11 cellular contexts compared by ENCODE assay signal in genomic region chr13:20193924-20194631, GRCh38. TPM values are rescaled to one million over a fixed set of nuclear protein-coding genes. Genes with fewer than 3 reads are reported as not detected.
A peak's percentile ranks its signal among the peaks of the same experiment; 100 is the strongest.
DNase-seq lines count a peak whose midpoint lies in the region; ATAC-seq and TF ChIP-seq lines count a peak whose summit lies in the region.
"Had no signal": no experiment of that assay in that cellular context is flagged by ENCODE, and none has a peak within 500 bp of the region (broad histone marks: within the 10 kb centered on the region; RNA-seq: fewer than 3 reads in every experiment).

No MANE protein-coding gene starts in this region.

- no peak overlapping the region for H3K4ac ChIP-seq in H9 (ENCODE audit: low read depth, low read length)

- H4K91ac ChIP-seq in H9 (ENCODE audit: insufficient read length, low read depth, low read length) = no peak overlapping the region

- peaks cover 55% of the 10 kb centered on the region for H3K27me3 Mint-ChIP-seq in CD8-positive, alpha-beta T cell (ENCODE audit: low read depth)
- H3K27me3 Mint-ChIP-seq in H9 (ENCODE audit: low read depth) = peaks cover 86% of the 10 kb centered on the region
- H3K27me3 Mint-ChIP-seq in activated naive CD8-positive, alpha-beta T cell treated with anti-CD3 and anti-CD28 coated beads, Interleukin-2, amount 10 ng/mL, durations not matched to agents 7 days and 5 days = peaks cover 60% of the 10 kb centered on the region
- peaks cover 27 to 59% (median 50%) of the 10 kb centered on the region in 5 donors for H3K27me3 Mint-ChIP-seq in naive thymus-derived CD8-positive, alpha-beta T cell

- H3K4me1 ChIP-seq in CD8-positive, alpha-beta T cell (ENCODE audit: insufficient read depth, low read length) = peaks cover 23% of the 10 kb centered on the region
- no peaks in the 10 kb centered on the region for H3K4me1 ChIP-seq in H9 (ENCODE audit: insufficient read depth, low read length)

- no peak overlapping the region for H2AK5ac ChIP-seq in H9 (ENCODE audit: insufficient read length, low read length)

- no peak overlapping the region for H3K27ac Mint-ChIP-seq in CD8-positive, alpha-beta T cell
- no peak overlapping the region for H3K27ac Mint-ChIP-seq in H9
- no peak overlapping the region for H3K27ac Mint-ChIP-seq in activated naive CD8-positive, alpha-beta T cell treated with anti-CD3 and anti-CD28 coated beads, Interleukin-2, amount 10 ng/mL, durations not matched to agents 7 days and 5 days
- peak overlapping the region in 1 of 10 donors; percentile 43 for H3K27ac Mint-ChIP-seq in naive thymus-derived CD8-positive, alpha-beta T cell

- H3T11ph ChIP-seq in H9 (ENCODE audit: low read length) = no peak overlapping the region

- H2BK12ac ChIP-seq in H9 (ENCODE audit: insufficient read length, low read depth, low read length) = no peak overlapping the region

- H3K4me3 Mint-ChIP-seq in CD8-positive, alpha-beta T cell = peak overlapping the region; percentile 76
- peak overlapping the region; percentile 50 to 77 for H3K4me3 Mint-ChIP-seq in H9
- peak overlapping the region; percentile 77 for H3K4me3 Mint-ChIP-seq in activated naive CD8-positive, alpha-beta T cell treated with anti-CD3 and anti-CD28 coated beads, Interleukin-2, amount 10 ng/mL, durations not matched to agents 7 days and 5 days
- peak overlapping the region; percentile 62 to 86 (median 80) for H3K4me3 Mint-ChIP-seq in naive thymus-derived CD8-positive, alpha-beta T cell

- no peak overlapping the region for H2BK15ac ChIP-seq in H9 (ENCODE audit: low read depth, low read length)

- H3K14ac ChIP-seq in H9 (ENCODE audit: insufficient read depth, low read length) = no peak overlapping the region

- H3K23ac ChIP-seq in H9 (ENCODE audit: insufficient read length, low read depth, low read length) = no peak overlapping the region

- POLR2A ChIA-PET in CD8-positive, alpha-beta T cell (lab: Charles Lee) = no interaction called here
- POLR2A ChIA-PET in activated naive CD8-positive, alpha-beta T cell treated with anti-CD3 and anti-CD28 coated beads, Interleukin-2, amount 10 ng/mL, durations not matched to agents 7 days and 5 days (lab: Charles Lee) = no interaction called here
- POLR2A ChIA-PET in naive thymus-derived CD8-positive, alpha-beta T cell (lab: Charles Lee) = no interaction called here

- H3K36me3 ChIP-seq in CD8-positive, alpha-beta T cell (ENCODE audit: insufficient read depth, low read length) = no peaks in the 10 kb centered on the region

- H3K4me1 Mint-ChIP-seq in CD8-positive, alpha-beta T cell (ENCODE audit: low read depth) = peaks cover 21% of the 10 kb centered on the region
- H3K4me1 Mint-ChIP-seq in H9 = peaks cover 11 to 25% of the 10 kb centered on the region in 2 experiments
- H3K4me1 Mint-ChIP-seq in activated naive CD8-positive, alpha-beta T cell treated with anti-CD3 and anti-CD28 coated beads, Interleukin-2, amount 10 ng/mL, durations not matched to agents 7 days and 5 days = peaks cover 19% of the 10 kb centered on the region
- H3K4me1 Mint-ChIP-seq in naive thymus-derived CD8-positive, alpha-beta T cell = peaks cover 16 to 28% (median 22%) of the 10 kb centered on the region in 4 donors

- CTCF ChIA-PET in CD8-positive, alpha-beta T cell (lab: Charles Lee) = interaction anchor here (0.6 to 3.3 kb wide), 3 partner anchors 8 to 1506 kb away, joined by 3 to 17 read pairs (median 8); no protein-coding TSS in a partner anchor

- H3K18ac ChIP-seq in H9 (ENCODE audit: insufficient read length, low read depth, low read length) = no peak overlapping the region

- H3K9me3 Mint-ChIP-seq in CD8-positive, alpha-beta T cell = no peaks in the 10 kb centered on the region
- H3K9me3 Mint-ChIP-seq in H9 = 0 out of 5 replicates have a peak, but pooled peaks cover 0 to 2% of the 10 kb centered on the region in 2 experiments
- H3K9me3 Mint-ChIP-seq in activated naive CD8-positive, alpha-beta T cell treated with anti-CD3 and anti-CD28 coated beads, Interleukin-2, amount 10 ng/mL, durations not matched to agents 7 days and 5 days = no peaks in the 10 kb centered on the region
- no peaks in the 10 kb centered on the region for H3K9me3 Mint-ChIP-seq in naive thymus-derived CD8-positive, alpha-beta T cell

- H3K36me3 Mint-ChIP-seq in CD8-positive, alpha-beta T cell = no peaks in the 10 kb centered on the region
- no peaks in the 10 kb centered on the region for H3K36me3 Mint-ChIP-seq in H9 (ENCODE audit: insufficient read depth in 1 of 3, low read depth in 3 of 3)
- no peaks in the 10 kb centered on the region for H3K36me3 Mint-ChIP-seq in activated naive CD8-positive, alpha-beta T cell treated with anti-CD3 and anti-CD28 coated beads, Interleukin-2, amount 10 ng/mL, durations not matched to agents 7 days and 5 days
- no peaks in the 10 kb centered on the region for H3K36me3 Mint-ChIP-seq in naive thymus-derived CD8-positive, alpha-beta T cell

- peak overlapping the region; percentile 55 for H3K4me2 ChIP-seq in H9 (ENCODE audit: insufficient read depth, insufficient read length, low read length)

- no peaks in the 10 kb centered on the region for H3K79me2 ChIP-seq in H9 (ENCODE audit: insufficient read depth, low read length)

- H4K5ac ChIP-seq in H9 (ENCODE audit: insufficient read length, low read depth, low read length) = no peak overlapping the region

- H3K9me3 ChIP-seq in CD8-positive, alpha-beta T cell (ENCODE audit: low read length) = no peaks in the 10 kb centered on the region
- H3K9me3 ChIP-seq in H9 (ENCODE audit: control insufficient read depth, low read depth, low read length) = no peaks in the 10 kb centered on the region

- peak; percentile 47 for ATAC-seq in CD8-positive, alpha-beta T cell
- no peak for ATAC-seq in activated naive CD8-positive, alpha-beta T cell treated with anti-CD3 and anti-CD28 coated beads, Interleukin-2, amount 10 ng/mL, durations not matched to agents 7 days and 5 days (ENCODE audit: low read depth)
- ATAC-seq in naive thymus-derived CD8-positive, alpha-beta T cell = peak; percentile 44 to 50
- ATAC-seq in HG03439 (IDR thresholded peaks at IDR 0.05; ENCODE audit: unreplicated experiment) = no peak
- ATAC-seq in GM21367 (IDR thresholded peaks at IDR 0.05; ENCODE audit: unreplicated experiment) = no peak

- TF ChIP-seq CTCF in CD8-positive, alpha-beta T cell (IDR thresholded peaks at IDR 0.05) = no peak
- 0 out of 3 replicates have a peak, but pooled peaks have one; percentile 2 for TF ChIP-seq CTCF in H9 (conservative IDR thresholded peaks at IDR 0.05)

- H2AFZ ChIP-seq in H9 (ENCODE audit: low read length) = no peak overlapping the region

- H3K56ac ChIP-seq in H9 (ENCODE audit: insufficient read length, low read depth, low read length) = no peak overlapping the region

- no peaks in the 10 kb centered on the region for H4K20me1 ChIP-seq in H9 (ENCODE audit: control insufficient read depth, insufficient read depth, insufficient read length)

- DNase-seq in CD8-positive, alpha-beta T cell = no peak
- DNase-seq in H9 = no peak
- no peak for DNase-seq in activated naive CD8-positive, alpha-beta T cell treated with anti-CD3 and anti-CD28 coated beads, Interleukin-2, amount 10 ng/mL, durations not matched to agents 7 days and 5 days
- DNase-seq in naive thymus-derived CD8-positive, alpha-beta T cell = peak in 3 of 10 donors; percentile 33 to 37 (median 34)
- no peak for DNase-seq in posterior cingulate gyrus
- DNase-seq in substantia nigra (lab: John Stamatoyannopoulos, UW) = no peak
- DNase-seq: cerebellar nuclear complex, NCI-H2029 had no signal

- no CpG with 5 or more reads among the region's 26 CpGs for WGBS in H9 (ENCODE audit: extremely low coverage, insufficient read length, low lambda C conversion rate)

- H3K4me3 ChIP-seq in CD8-positive, alpha-beta T cell (ENCODE audit: low read depth, low read length) = peak overlapping the region; percentile 37

- peaks cover 44% of the 10 kb centered on the region for H3K27me3 ChIP-seq in CD8-positive, alpha-beta T cell (ENCODE audit: insufficient read depth, low read length)
- peaks cover 51% of the 10 kb centered on the region for H3K27me3 ChIP-seq in H9 (ENCODE audit: insufficient read depth, low read length)

- H2BK20ac ChIP-seq in H9 (ENCODE audit: low read depth, low read length, poor library complexity, severe bottlenecking) = no peak overlapping the region

- no peak overlapping the region for H4K8ac ChIP-seq in H9 (replicated peaks; ENCODE audit: insufficient read length, low read depth, low read length)

- no peak overlapping the region for H2BK120ac ChIP-seq in H9 (ENCODE audit: low read depth, low read length, poor library complexity, severe bottlenecking)

- H3K79me1 ChIP-seq in H9 (ENCODE audit: insufficient read depth, low read depth, low read length, poor library complexity, severe bottlenecking) = no peaks in the 10 kb centered on the region

- intact Hi-C loops in CD8-positive, alpha-beta T cell (cut with DNase I, micrococcal nuclease) = loop anchor here in 1 of 2 experiments (10.0 kb wide), 1 partner anchor 281 kb away; no protein-coding TSS in a partner anchor
- intact Hi-C loops in posterior cingulate gyrus (cut with DNase I) = no loop called here

- H3K9ac ChIP-seq in H9 (ENCODE audit: extremely low read depth, insufficient read length, low read length) = no peak overlapping the region

- H3K27ac ChIP-seq in CD8-positive, alpha-beta T cell (ENCODE audit: low read depth, low read length) = no peak overlapping the region
- H3K27ac ChIP-seq in H9 (ENCODE audit: insufficient read length, low read depth, low read length) (no peak overlapping the region), substantia nigra (ENCODE audit: low read depth, low read length, poor library complexity, severe bottlenecking) (no peak overlapping the region)

- no peak overlapping the region for H2BK5ac ChIP-seq in H9 (ENCODE audit: insufficient read length, low read length)

- H3K23me2 ChIP-seq in H9 (ENCODE audit: insufficient read length, low read depth, low read length, poor library complexity, severe bottlenecking) = peaks cover 18% of the 10 kb centered on the region

RNA-seq across cellular contexts. Expression of gene GJB2, which starts 1.3 kb away (rescaled TPM):
- total RNA-seq in CD8-positive, alpha-beta T cell = not detected
- 0.28 and 0.59 TPM in 2 replicates for total RNA-seq in H9 (2021)
- total RNA-seq in activated naive CD8-positive, alpha-beta T cell treated with anti-CD3 and anti-CD28 coated beads, Interleukin-2, amount 10 ng/mL, durations not matched to agents 7 days and 5 days = under 1 TPM; 0.20 to 0.22 TPM
- not detected for total RNA-seq in naive thymus-derived CD8-positive, alpha-beta T cell
- polyA plus RNA-seq in naive thymus-derived CD8-positive, alpha-beta T cell = not detected

RNA-seq across cellular contexts. Expression of gene GJA3, which starts 33.2 kb away (rescaled TPM):
- total RNA-seq in CD8-positive, alpha-beta T cell = under 1 TPM in 1 of 2 experiments, not detected in 1; 0.08 TPM
- 0.83 and 0.92 TPM in 2 replicates for total RNA-seq in H9 (2021)
- total RNA-seq in activated naive CD8-positive, alpha-beta T cell treated with anti-CD3 and anti-CD28 coated beads, Interleukin-2, amount 10 ng/mL, durations not matched to agents 7 days and 5 days = under 1 TPM; 0.39 to 0.54 TPM
- total RNA-seq in naive thymus-derived CD8-positive, alpha-beta T cell = 1 to 10 TPM; 1.6 to 1.7 TPM
- under 1 TPM; 0.19 to 0.54 (median 0.47) TPM for polyA plus RNA-seq in naive thymus-derived CD8-positive, alpha-beta T cell
- total RNA-seq: left colon had no signal

RNA-seq across cellular contexts. Expression of gene GJB6, which starts 38.0 kb away (rescaled TPM):
- total RNA-seq in CD8-positive, alpha-beta T cell = 1 to 10 TPM; 3.5 to 5.8 TPM
- not detected in 2 replicates for total RNA-seq in H9 (2021)
- 1 to 10 TPM; 5.1 to 6.3 TPM for total RNA-seq in activated naive CD8-positive, alpha-beta T cell treated with anti-CD3 and anti-CD28 coated beads, Interleukin-2, amount 10 ng/mL, durations not matched to agents 7 days and 5 days
- 1 to 10 TPM; 4.1 to 4.9 TPM for total RNA-seq in naive thymus-derived CD8-positive, alpha-beta T cell
- 1 to 10 TPM in 2 of 3 donors, under 1 TPM in 1; 0.84 to 4.9 (median 1.5) TPM for polyA plus RNA-seq in naive thymus-derived CD8-positive, alpha-beta T cell
- total RNA-seq: left colon had no signal

Comparison
In these comparisons a context has a peak if more than half of its experiments do, and no peak if none do; other contexts are left out.
1. ATAC-seq: peak in CD8-positive, alpha-beta T cell (single experiment) and naive thymus-derived CD8-positive, alpha-beta T cell (2 of 2); none in activated naive CD8-positive, alpha-beta T cell treated with anti-CD3 and anti-CD28 coated beads, Interleukin-2, amount 10 ng/mL, durations not matched to agents 7 days and 5 days (single experiment), HG03439 (single experiment) and GM21367 (single experiment).
2. Peak in every context shown above with its lines, with median percentiles within 50 percentile points of each other: H3K4me3 Mint-ChIP-seq.